Comparison of ENCODE assay signal across 21 cellular contexts in the genomic region with DNA sequence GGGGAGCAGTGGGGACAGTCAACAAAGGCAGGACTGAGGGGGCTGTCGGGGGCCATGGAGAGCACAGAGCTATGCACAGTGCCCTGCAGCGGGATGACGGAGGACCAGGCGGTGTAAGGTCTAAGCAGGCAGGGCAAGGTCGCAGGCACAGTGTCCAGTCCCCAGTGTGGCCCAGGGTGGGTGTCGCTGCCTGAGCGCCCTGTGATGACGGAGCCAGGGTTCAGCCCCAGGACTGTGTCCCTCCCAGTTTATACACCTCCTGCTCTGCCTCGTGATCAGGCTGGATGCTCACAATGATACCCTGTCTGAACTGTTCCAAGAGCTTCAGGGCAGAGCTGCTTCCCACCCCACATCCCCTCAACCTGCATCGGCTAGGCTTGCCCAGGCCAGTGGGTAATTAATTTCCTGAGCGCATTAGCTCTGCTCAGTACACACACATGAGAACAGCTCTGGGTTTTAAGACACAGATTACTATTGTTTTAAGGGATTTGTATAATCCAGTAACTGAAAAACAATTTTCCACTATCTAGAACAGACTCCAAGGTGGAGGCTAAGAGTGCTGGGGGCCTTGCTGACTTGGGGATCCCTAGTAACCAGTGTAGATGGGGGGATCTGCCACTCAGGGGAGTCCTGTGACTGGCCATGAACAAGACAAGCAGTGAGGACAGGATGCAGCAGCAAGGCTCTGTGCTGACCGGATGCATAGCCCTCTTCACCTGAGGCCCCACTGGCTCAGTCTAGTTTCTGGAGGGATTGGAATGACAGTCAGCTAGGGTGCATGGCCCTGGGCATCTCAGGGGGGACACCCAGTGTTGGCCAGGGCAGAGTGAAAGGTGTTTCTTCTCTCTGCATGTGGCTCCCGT. TPM values are rescaled to one million over a fixed set of nuclear protein-coding genes. Genes with fewer than 3 reads are reported as not detected.
DNase-seq lines count a peak whose midpoint lies in the region; ATAC-seq, FAIRE-seq and TF ChIP-seq lines count a peak whose summit lies in the region.
"Had no signal": no experiment of that assay in that cellular context is flagged by ENCODE, and none has a peak within 500 bp of the region (broad histone marks: within the 10 kb centered on the region; RNA-seq: fewer than 3 reads in every experiment).

No MANE protein-coding gene starts in this region.

- H3K36me3 ChIP-seq in neuronal stem cell (replicated peaks in 1 of 2; ENCODE audit: control insufficient read depth in 2 of 2, insufficient read depth in 2 of 2, low read length in 2 of 2) (peaks cover 4 to 12% of the 10 kb centered on the region in 2 donors), lower lobe of right lung (no peaks in the 10 kb centered on the region), PC-9 (ENCODE audit: low read depth) (no peaks in the 10 kb centered on the region)
- H3K36me3 ChIP-seq: Peyer's patch, SJCRH30 had no signal

- no peak overlapping the region for H2BK12ac ChIP-seq in neuronal stem cell (ENCODE audit: low read length)

- peak overlapping the region; percentile 96 for H3K23ac ChIP-seq in neuronal stem cell (ENCODE audit: low read depth, low read length, poor library complexity)

- H3K4me1 ChIP-seq in neuronal stem cell (ENCODE audit: control insufficient read depth in 2 of 2, insufficient read depth in 1 of 2, low read depth in 1 of 2, low read length in 2 of 2), result peaks cover 0 to 2% of the 10 kb centered on the region in 2 donors
- H3K4me1 ChIP-seq in lower lobe of right lung, result peaks cover 2% of the 10 kb centered on the region
- H3K4me1 ChIP-seq in PC-9 (replicated peaks; ENCODE audit: insufficient read depth), result no peaks in the 10 kb centered on the region

- ATAC-seq in lower lobe of right lung, result no peak
- ATAC-seq: GM12878, GM23338 had no signal

- peaks cover 6% of the 10 kb centered on the region for H3K79me1 ChIP-seq in neuronal stem cell (ENCODE audit: low read depth, low read length)

- no TSS peak for BruUV-seq in PC-9 (replicated peaks; lab: Mats Ljungman, UMichigan)

- H3K4ac ChIP-seq in neuronal stem cell (ENCODE audit: low read length), result no peak overlapping the region

- no peaks in the 10 kb centered on the region for H4K20me1 ChIP-seq in PC-9 (ENCODE audit: insufficient read depth)

- no peak overlapping the region for H2BK5ac ChIP-seq in neuronal stem cell (ENCODE audit: low read length)

- H2BK120ac ChIP-seq in neuronal stem cell (ENCODE audit: low read depth, low read length), result no peak overlapping the region

- no peaks in the 10 kb centered on the region for H3K27me3 ChIP-seq in neuronal stem cell (ENCODE audit: control insufficient read depth in 3 of 3, insufficient read depth in 3 of 3, low read depth in 1 of 3, low read length in 3 of 3)
- H3K27me3 ChIP-seq in lower lobe of right lung (ENCODE audit: low read depth), result no peaks in the 10 kb centered on the region
- H3K27me3 ChIP-seq in PC-9 (ENCODE audit: insufficient read depth, low read depth), result peaks cover 64% of the 10 kb centered on the region
- H3K27me3 ChIP-seq: Peyer's patch, SJCRH30 had no signal

- FAIRE-seq in RCC 7860 (lab: Jason Lieb, UNC), result no peak
- FAIRE-seq: GM12878 had no signal

- CTCF ChIA-PET in PC-9 (lab: Charles Lee), result interaction anchor here (0.6 kb wide), 1 partner anchor 1518 kb away, joined by 5 read pairs; no protein-coding TSS in a partner anchor

- H3F3A ChIP-seq in PC-9 (ENCODE audit: insufficient read depth, low read depth), result no peaks in the 10 kb centered on the region

- no peak overlapping the region for H2BK15ac ChIP-seq in neuronal stem cell (ENCODE audit: low read length)

- H3K27ac ChIP-seq in cingulate gyrus (ENCODE audit: low read depth, low read length) (peak overlapping the region; percentile 70), neuronal stem cell (replicated peaks; ENCODE audit: low read length) (no peak overlapping the region), lower lobe of right lung (no peak overlapping the region), PC-9 (no peak overlapping the region)
- H3K27ac ChIP-seq: KMS-11, Peyer's patch, SJCRH30 had no signal

- no peaks in the 10 kb centered on the region for H3K9me2 ChIP-seq in PC-9 (ENCODE audit: insufficient read depth)

- intact Hi-C loops in lower lobe of right lung (cut with DNase I), result no loop called here
- intact Hi-C loops in PC-9 (cut with micrococcal nuclease; ENCODE audit: unreplicated experiment), result no loop called here

- TF ChIP-seq CTCF in lower lobe of right lung (IDR thresholded peaks at IDR 0.05), result no peak
- no peak for TF ChIP-seq CTCF in PC-9 (conservative IDR thresholded peaks at IDR 0.05)

- no peak overlapping the region for H4K8ac ChIP-seq in neuronal stem cell (ENCODE audit: low read depth, low read length)

- DNase-seq in NCI-H82 treated with DMSO at 0.1 percent for 48 hours (lab: John Stamatoyannopoulos, UW; ENCODE audit: unreplicated experiment), result peak; percentile 12
- no peak for DNase-seq in neuronal stem cell (ENCODE audit: low spot score)
- no peak for DNase-seq in NCI-H510A treated with DMSO at 0.1 percent for 48 hours (lab: John Stamatoyannopoulos, UW)
- no peak for DNase-seq in lower lobe of right lung
- DNase-seq in RCC 7860 (ENCODE audit: low spot score), result no peak
- no peak for DNase-seq in PC-9
- DNase-seq: CD4-positive, CD25-positive, alpha-beta regulatory T cell; DMS 273 treated with DMSO at 0.1 percent for 48 hours; DND-41; HCEC 1CT; NCI-H1092 treated with DMSO at 0.1 percent for 48 hours; NCI-H1436 treated with DMSO at 0.1 percent for 48 hours; NCI-H1930; Peyer's patch; SJCRH30 had no signal

- peak overlapping the region; percentile 33 for H3K9ac ChIP-seq in neuronal stem cell (ENCODE audit: low read depth, low read length, poor library complexity)
- H3K9ac ChIP-seq: KMS-11 had no signal

- H2AFZ ChIP-seq in neuronal stem cell (ENCODE audit: low read length), result no peak overlapping the region
- H2AFZ ChIP-seq in PC-9, result no peak overlapping the region
- H2AFZ ChIP-seq: GM23338 had no signal

- H4K91ac ChIP-seq in neuronal stem cell (ENCODE audit: low read depth, low read length, poor library complexity), result no peak overlapping the region

- H3K4me2 ChIP-seq in neuronal stem cell (ENCODE audit: insufficient read depth, low read length, poor library complexity, severe bottlenecking) (no peak overlapping the region), PC-9 (no peak overlapping the region)
- H3K4me2 ChIP-seq: GM23338, KMS-11 had no signal

- H3K14ac ChIP-seq in neuronal stem cell (ENCODE audit: low read length), result no peak overlapping the region

- H3K4me3 ChIP-seq in neuronal stem cell (ENCODE audit: low read length in 2 of 2) (no peak overlapping the region), lower lobe of right lung (no peak overlapping the region), PC-9 (no peak overlapping the region)
- H3K4me3 ChIP-seq: GM12878, GM23338, Peyer's patch, SJCRH30 had no signal

- POLR2A ChIA-PET in PC-9 (lab: Charles Lee; ENCODE audit: unreplicated experiment), result no interaction called here

- H2AK5ac ChIP-seq in neuronal stem cell (ENCODE audit: low read depth, low read length), result no peak overlapping the region

- no peaks in the 10 kb centered on the region for H3K79me2 ChIP-seq in PC-9 (ENCODE audit: low read depth)

- no peak overlapping the region for H3K18ac ChIP-seq in neuronal stem cell (ENCODE audit: low read length)

- no peaks in the 10 kb centered on the region for H3K9me3 ChIP-seq in neuronal stem cell (replicated peaks in 1 of 2; ENCODE audit: control insufficient read depth in 2 of 2, insufficient read depth in 1 of 2, low read depth in 1 of 2, low read length in 2 of 2)
- H3K9me3 ChIP-seq in lower lobe of right lung, result no peaks in the 10 kb centered on the region
- no peaks in the 10 kb centered on the region for H3K9me3 ChIP-seq in PC-9 (ENCODE audit: insufficient read depth, low read depth)
- H3K9me3 ChIP-seq: Peyer's patch, SJCRH30 had no signal

- no CpG with 5 or more reads among the region's 13 CpGs for WGBS in neuronal stem cell (ENCODE audit: extremely low coverage in 2 of 2, insufficient read length in 2 of 2, insufficient replicate concordance in 1 of 2), 2 donors

RNA-seq across cellular contexts. Expression of gene GNAZ, which starts 34.0 kb away (rescaled TPM):
- 36.9 TPM for polyA plus RNA-seq in neuronal stem cell (2013, experiment 1 of 2)
- polyA plus RNA-seq in neuronal stem cell (2013, experiment 2 of 2), result 37.0 TPM
- 2.4 TPM for total RNA-seq in lower lobe of right lung
- 1.2 and 1.7 TPM in 2 replicates for total RNA-seq in PC-9 (2021)

RNA-seq across cellular contexts. Expression of gene RSPH14, which starts 37.5 kb away (rescaled TPM):
- polyA plus RNA-seq in neuronal stem cell (2013, experiment 1 of 2), result 2.0 TPM
- polyA plus RNA-seq in neuronal stem cell (2013, experiment 2 of 2), result 2.2 TPM
- 2.0 TPM for total RNA-seq in lower lobe of right lung
- 0.28 TPM in 1 of 2 replicates, not detected in the other for total RNA-seq in PC-9 (2021)
- total RNA-seq: CD4-positive, CD25-positive, alpha-beta regulatory T cell; GM23338; HT1080; NCI-H460; Peyer's patch; SJCRH30 had no signal

RNA-seq across cellular contexts. Expression of gene RAB36, which starts 40.9 kb away (rescaled TPM):
- 4.5 TPM for polyA plus RNA-seq in neuronal stem cell (2013, experiment 1 of 2)
- polyA plus RNA-seq in neuronal stem cell (2013, experiment 2 of 2), result 4.5 TPM
- 9.6 TPM for total RNA-seq in lower lobe of right lung
- 5.8 and 6.8 TPM in 2 replicates for total RNA-seq in PC-9 (2021)
- total RNA-seq: SJCRH30 had no signal
